In the genomic region with DNA sequence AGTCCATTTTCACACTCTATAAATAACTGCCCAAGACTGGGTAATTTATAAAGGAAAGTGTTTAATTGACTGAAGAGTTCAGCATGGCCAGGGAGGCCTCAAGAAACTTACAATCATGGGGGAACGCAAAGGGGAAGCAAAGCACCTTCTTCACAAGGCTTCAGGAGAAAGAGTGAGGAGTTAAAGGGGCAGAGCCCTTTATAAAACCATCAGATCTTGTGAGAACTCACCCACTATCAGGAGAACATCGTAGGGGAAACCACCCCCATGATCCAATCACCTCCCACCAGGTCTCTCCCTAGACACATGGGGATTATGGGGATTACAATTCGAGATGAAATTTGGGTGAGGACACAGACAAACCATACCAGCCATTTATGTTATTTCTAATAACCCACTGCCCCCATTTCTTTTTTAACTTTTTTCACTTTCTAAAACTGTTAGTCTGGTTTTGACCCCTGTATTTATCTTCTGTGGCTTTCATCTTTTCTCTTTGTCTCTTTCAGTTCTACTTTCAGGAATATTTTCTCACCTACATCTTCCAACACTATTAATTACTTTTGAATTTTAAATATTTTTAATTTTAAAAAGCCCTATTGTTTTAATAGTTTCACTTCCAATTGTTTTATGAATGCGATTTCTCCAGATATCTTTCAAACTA, we compare ENCODE assay signal across 21 cellular contexts.
"Had no signal": no experiment of that assay in that cellular context is flagged by ENCODE, and none has a peak within 500 bp of the region (broad histone marks: within the 10 kb centered on the region; RNA-seq: fewer than 3 reads in every experiment).

No MANE protein-coding gene starts in this region.

- H3K9me3 ChIP-seq: MG63, SK-N-SH had no signal

- DNase-seq: KBM-7, MG63, NCI-H1092 treated with DMSO at 0.1 percent for 48 hours, NCI-H1436, NCI-H187, NCI-H2029, NCI-H2081 treated with DMSO at 0.1 percent for 48 hours, NCI-H2171, NCI-H345, NCI-H446 treated with DMSO at 0.1 percent for 48 hours, NCI-H510A treated with DMSO at 0.1 percent for 48 hours, NCI-H526, NCI-H82, PC-3, SHP77, SK-N-SH, SW 1271, T-cell had no signal

- ATAC-seq: Panc1, PC-3, T-cell had no signal

- H3K27me3 Mint-ChIP-seq: IgD-negative memory B cell, T-cell had no signal

- H3K27ac Mint-ChIP-seq: IgD-negative memory B cell; T-cell; T-helper 1 cell treated with Interleukin-12 subunit alpha and Interleukin-12 subunit beta and Interleukin-4 antibody, amounts not matched to agents 30 μg/mL and 1 μg/mL, for 36 hours had no signal

- H3K4me3 Mint-ChIP-seq: IgD-negative memory B cell; T-cell; T-helper 1 cell treated with Interleukin-12 subunit alpha and Interleukin-12 subunit beta and Interleukin-4 antibody, amounts not matched to agents 30 μg/mL and 1 μg/mL, for 36 hours had no signal
